ENCODE assay signal across 3 cellular contexts in the genomic region with DNA sequence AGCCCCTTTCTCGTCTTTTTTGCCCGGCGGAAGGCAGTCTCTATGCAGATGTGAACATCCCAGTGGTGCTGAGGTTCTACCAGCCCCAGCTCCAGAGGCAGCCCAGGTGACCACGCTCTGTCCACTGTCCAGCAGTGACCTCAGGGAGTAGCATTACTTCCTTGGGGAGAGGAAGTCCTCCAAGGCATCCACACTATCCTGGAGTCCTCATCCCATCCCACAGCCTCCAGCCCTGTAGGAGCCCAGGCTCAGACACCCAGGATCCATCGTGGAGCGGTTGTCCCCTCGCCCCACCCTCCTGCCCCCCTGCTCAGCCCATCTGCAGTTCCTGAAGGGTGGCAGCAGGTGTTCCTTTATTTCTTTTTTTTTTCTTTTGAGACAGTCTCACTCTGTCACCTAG.
"Had no signal": no experiment of that assay in that cellular context is flagged by ENCODE, and none has a peak within 500 bp of the region (broad histone marks: within the 10 kb centered on the region; RNA-seq: fewer than 3 reads in every experiment).

No MANE protein-coding gene starts in this region.

- DNase-seq: HCEC 1CT, IMR-90 had no signal

- H3K4me3 ChIP-seq: GM23338 had no signal

- ATAC-seq: GM23338 had no signal
